ENCODE assay signal across 18 cellular contexts in the genomic region with DNA sequence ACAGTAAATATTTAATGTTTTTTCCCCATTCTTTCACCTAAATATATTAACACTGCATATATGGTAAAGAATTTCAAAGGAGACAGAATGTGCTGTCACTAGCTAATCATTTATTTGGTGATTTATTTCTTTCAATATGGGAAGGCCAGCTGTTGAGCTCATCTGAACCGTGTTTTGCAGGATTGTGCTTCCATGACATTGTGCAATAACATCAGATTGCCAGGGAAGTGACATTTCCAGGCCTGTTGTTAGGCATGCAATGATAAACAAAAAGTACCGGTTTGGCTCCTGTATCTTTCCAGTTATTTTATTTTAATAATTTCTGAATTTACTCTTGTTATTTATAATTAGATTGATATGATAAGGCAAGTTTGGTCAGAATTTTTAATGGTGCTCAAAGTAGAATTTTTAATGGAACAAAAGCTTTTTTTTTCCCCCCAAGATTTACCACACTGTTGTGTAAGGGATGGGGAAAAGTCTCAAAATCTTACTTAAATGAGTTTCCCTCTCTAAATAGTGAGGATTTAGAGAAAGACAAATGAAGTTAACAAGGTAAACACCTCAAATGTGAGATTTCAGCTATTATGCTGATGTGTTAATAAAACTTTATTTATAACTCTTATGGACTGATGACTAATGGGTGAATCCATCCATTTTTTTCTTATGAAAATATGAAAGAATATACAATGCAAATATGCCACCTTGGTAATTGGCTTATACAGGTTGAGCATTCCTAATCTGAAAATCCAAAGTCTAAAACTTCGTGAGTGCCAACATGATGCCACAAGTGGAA. TPM values are rescaled to one million over a fixed set of nuclear protein-coding genes. Genes with fewer than 3 reads are reported as not detected.
A peak's percentile ranks its signal among the peaks of the same experiment; 100 is the strongest.
DNase-seq lines count a peak whose midpoint lies in the region; TF ChIP-seq lines count a peak whose summit lies in the region.
"Had no signal": no experiment of that assay in that cellular context is flagged by ENCODE, and none has a peak within 500 bp of the region (broad histone marks: within the 10 kb centered on the region; RNA-seq: fewer than 3 reads in every experiment).

No MANE protein-coding gene starts in this region.

- no peak overlapping the region for H3K4me3 ChIP-seq in fibroblast of the aortic adventitia (ENCODE audit: low read depth, low read length)
- H3K4me3 ChIP-seq: cardiac muscle cell, left lung, SJCRH30 had no signal

- TF ChIP-seq CTCF in fibroblast of the aortic adventitia (IDR thresholded peaks at IDR 0.05; ENCODE audit: insufficient read depth, low read length) (no peak), RWPE1 (conservative IDR thresholded peaks at IDR 0.05; ENCODE audit: low read depth) (no peak)

- CTCF ChIA-PET in RWPE1 (lab: Yijun Ruan, JAX): interaction anchor here (0.6 kb wide), 1 partner anchor 155 kb away, joined by 3 read pairs; no protein-coding TSS in a partner anchor

- POLR2A ChIA-PET in RWPE1 (lab: Yijun Ruan, JAX; ENCODE audit: low non-redundant PET): no interaction called here

- H3K27ac ChIP-seq in RWPE1: no peak overlapping the region
- H3K27ac ChIP-seq: cardiac muscle cell, HL-60, KMS-11, left lung, SJCRH30 had no signal

- DNase-seq in GM03348 (ENCODE audit: low spot score) (peak; percentile 34), NCI-H2171 treated with DMSO at 0.1 percent for 48 hours (lab: John Stamatoyannopoulos, UW) (peak; percentile 85), fibroblast of the aortic adventitia (ENCODE audit: low read depth) (peak; percentile 25), myocyte (ENCODE audit: low read depth) (peak; percentile 21), GM19238 (ENCODE audit: insufficient read length, low spot score) (no peak), RWPE1 (ENCODE audit: low spot score) (no peak), NCI-H146 treated with DMSO at 0.1 percent for 48 hours (lab: John Stamatoyannopoulos, UW; ENCODE audit: unreplicated experiment) (no peak)
- DNase-seq: activated B cell treated with CpG ODN at 0.5 μM for 24 hours; effector CD8-positive, alpha-beta T cell; GF-D8; left lung; NCI-H1105; NCI-H226; SJCRH30; stimulated activated CD4-positive, alpha-beta T cell treated with anti-CD3 and anti-CD28 coated beads, Interleukin-4, amount 100 ng/mL, for 24 hours had no signal

RNA-seq across cellular contexts. Expression of a gene that starts 52.7 kb away (rescaled TPM):
- total RNA-seq in fibroblast of the aortic adventitia (ENCODE audit: low replicate concordance) (18.3 and 56.1 TPM in 2 replicates), myocyte (20.9 and 22.9 TPM in 2 replicates)
- 5.9 TPM for polyA plus RNA-seq in myocyte (2012)

Comparison
In these comparisons a context has a peak if more than half of its experiments do, and no peak if none do; other contexts are left out.
1. DNase-seq: peak in GM03348 (single experiment), NCI-H2171 treated with DMSO at 0.1 percent for 48 hours (single experiment), fibroblast of the aortic adventitia (single experiment) and myocyte (single experiment); none in GM19238 (single experiment), RWPE1 (single experiment) and NCI-H146 treated with DMSO at 0.1 percent for 48 hours (single experiment).